ENCODE assay signal across 18 cellular contexts in genomic region chrX:7077241-7077909, GRCh38.
A peak's percentile ranks its signal among the peaks of the same experiment; 100 is the strongest.
DNase-seq lines count a peak whose midpoint lies in the region; ATAC-seq and TF ChIP-seq lines count a peak whose summit lies in the region.
"Had no signal": no experiment of that assay in that cellular context is flagged by ENCODE, and none has a peak within 500 bp of the region (broad histone marks: within the 10 kb centered on the region; RNA-seq: fewer than 3 reads in every experiment).

No MANE protein-coding gene starts in this region.

- H3K4me1 ChIP-seq in BLaER1: peaks cover 73% of the 10 kb centered on the region
- peaks cover 100% of the 10 kb centered on the region for H3K4me1 ChIP-seq in DND-41 (ENCODE audit: insufficient read depth, low read length)
- H3K4me1 ChIP-seq in Loucy (ENCODE audit: insufficient read depth, low read length, poor library complexity, severe bottlenecking): peaks cover 45% of the 10 kb centered on the region
- H3K4me1 ChIP-seq: HAP-1 had no signal

- H3K36me3 Mint-ChIP-seq in immature natural killer cell: peaks cover 0 to 5% (median 3%) of the 10 kb centered on the region in 3 donors

- H3K27ac Mint-ChIP-seq in immature natural killer cell: peak overlapping the region in 4 of 6 donors; percentile 48 to 85 (median 64)
- H3K27ac Mint-ChIP-seq: B cell; CD4-positive, alpha-beta T cell had no signal

- DNase-seq in DND-41 (peak; percentile 69), immature natural killer cell (no peak), NCI-H82 treated with DMSO at 0.1 percent for 48 hours (lab: John Stamatoyannopoulos, UW; ENCODE audit: unreplicated experiment) (no peak), COLO668 (lab: John Stamatoyannopoulos, UW; ENCODE audit: unreplicated experiment) (no peak)
- DNase-seq in activated naive CD4-positive, alpha-beta T cell treated with Interleukin-2 at 50 U/mL for 16 hours: no peak
- DNase-seq: 8988T; CD4-positive, alpha-beta T cell; DMS79 treated with DMSO at 0.1 percent for 48 hours; EL; IMR-90; KBM-7 had no signal

- H3K27me3 ChIP-seq in BLaER1: no peaks in the 10 kb centered on the region
- H3K27me3 ChIP-seq in DND-41 (ENCODE audit: insufficient read depth, low read length, poor library complexity): no peaks in the 10 kb centered on the region
- H3K27me3 ChIP-seq in Loucy (ENCODE audit: insufficient read depth, low read length, poor library complexity, severe bottlenecking): no peaks in the 10 kb centered on the region

- H3K9ac ChIP-seq in BLaER1: peak overlapping the region; percentile 1; the same call in 1 of the 2 replicates
- H3K9ac ChIP-seq in DND-41 (ENCODE audit: low read depth, low read length): peak overlapping the region; percentile 67
- H3K9ac ChIP-seq in Loucy (ENCODE audit: low read depth, low read length, poor library complexity, severe bottlenecking): peak overlapping the region; percentile 22

- H3K27ac ChIP-seq in BLaER1 (peak overlapping the region; percentile 68; the same call in 1 of the 2 replicates), DND-41 (ENCODE audit: low read length) (peak overlapping the region; percentile 100)
- H3K27ac ChIP-seq: C4-2B, HL-60 had no signal

- H3K36me3 ChIP-seq in BLaER1 (peaks cover 55% of the 10 kb centered on the region), DND-41 (ENCODE audit: insufficient read depth, low read length) (peaks cover 50% of the 10 kb centered on the region), Loucy (ENCODE audit: insufficient read depth, low read length) (no peaks in the 10 kb centered on the region; the same call in 1 of the 2 replicates)

- H4K20me1 ChIP-seq in BLaER1 (no peaks in the 10 kb centered on the region), DND-41 (ENCODE audit: insufficient read depth, low read length) (no peaks in the 10 kb centered on the region), Loucy (ENCODE audit: insufficient read depth, low read length, poor library complexity, severe bottlenecking) (no peaks in the 10 kb centered on the region)

- H3K9me2 ChIP-seq in Loucy (replicated peaks; ENCODE audit: low read depth, low read length): no peaks in the 10 kb centered on the region

- H3K27me3 Mint-ChIP-seq in immature natural killer cell (ENCODE audit: low read depth in 3 of 3): peaks cover 0 to 3% (median 0%) of the 10 kb centered on the region in 3 donors
- H3K27me3 Mint-ChIP-seq: B cell; CD4-positive, alpha-beta T cell had no signal

- TF ChIP-seq CTCF in DND-41 (IDR thresholded peaks at IDR 0.05; ENCODE audit: borderline replicate concordance, extremely low read depth, low read length, poor library complexity, severe bottlenecking): no peak
- TF ChIP-seq CTCF in Loucy (conservative IDR thresholded peaks at IDR 0.05; ENCODE audit: low read length): no peak

- ATAC-seq in DND-41 (ENCODE audit: insufficient read depth, low read depth) (peak; percentile 40), HG03439 (IDR thresholded peaks at IDR 0.05; ENCODE audit: unreplicated experiment) (no peak)

- peak overlapping the region; percentile 66 for H3K4me2 ChIP-seq in BLaER1
- peak overlapping the region; percentile 56 for H3K4me2 ChIP-seq in DND-41 (ENCODE audit: insufficient read depth, low read length)
- H3K4me2 ChIP-seq in Loucy (ENCODE audit: low read depth, low read length, poor library complexity, severe bottlenecking): no peak overlapping the region

- H2AFZ ChIP-seq in DND-41 (ENCODE audit: low read depth, low read length) (no peak overlapping the region), Loucy (ENCODE audit: low read length) (no peak overlapping the region)

- H3K4me3 ChIP-seq in BLaER1 (no peak overlapping the region), DND-41 (ENCODE audit: low read depth in 1 of 2, low read length in 2 of 2) (peak overlapping the region in 1 of 2 experiments; percentile 46; a peak in 2 of 4 replicates), Loucy (ENCODE audit: low read length, poor library complexity, severe bottlenecking) (no peak overlapping the region)
- H3K4me3 ChIP-seq: HAP-1 had no signal

- H3K4me3 Mint-ChIP-seq in immature natural killer cell: peak overlapping the region in 1 of 5 donors; percentile 61
- H3K4me3 Mint-ChIP-seq: B cell; CD4-positive, alpha-beta T cell had no signal

- no peaks in the 10 kb centered on the region for H3K9me3 Mint-ChIP-seq in immature natural killer cell
- H3K9me3 Mint-ChIP-seq: CD4-positive, alpha-beta T cell had no signal

- H3K79me2 ChIP-seq in DND-41 (ENCODE audit: insufficient read depth, low read length) (peaks cover 95% of the 10 kb centered on the region), Loucy (ENCODE audit: insufficient read depth, low read length) (peaks cover 4% of the 10 kb centered on the region; the same call in 1 of the 2 replicates)

- peaks cover 59 to 76% of the 10 kb centered on the region in 2 donors for H3K4me1 Mint-ChIP-seq in immature natural killer cell

- peaks cover 8% of the 10 kb centered on the region; the same call in 1 of the 2 replicates for H3K9me3 ChIP-seq in BLaER1
- no peaks in the 10 kb centered on the region for H3K9me3 ChIP-seq in DND-41 (ENCODE audit: insufficient read depth, low read length, severe bottlenecking)
- no peaks in the 10 kb centered on the region for H3K9me3 ChIP-seq in Loucy (ENCODE audit: insufficient read depth, low read depth, low read length)
- H3K9me3 ChIP-seq: HAP-1 had no signal

- H3F3A ChIP-seq in Loucy (ENCODE audit: low read depth): no peaks in the 10 kb centered on the region

Comparison
In these comparisons a context has a peak if more than half of its experiments do, and no peak if none do; other contexts are left out.
1. H3K9ac ChIP-seq: peak in every context shown above with its lines; median percentile 67 in DND-41; 22 in Loucy; 1 in BLaER1.